In genomic region chr3:149919509-149919908, GRCh38 we compare ENCODE assay signal across 3 cellular contexts.
TF ChIP-seq lines count a peak whose summit lies in the region.

No MANE protein-coding gene starts in this region.

TF ChIP-seq in HepG2, 621 proteins besides CTCF, POLR2A, EP300 and RAD21 (continues in another document):
- TF ChIP-seq DBP (CRISPR knock-in tag; IDR thresholded peaks at IDR 0.05; ENCODE audit: not compliant biosample characterization): no peak
- no peak for TF ChIP-seq PRPF4 (IDR thresholded peaks at IDR 0.05; ENCODE audit: low read depth, low read length, poor library complexity, severe bottlenecking)
- TF ChIP-seq MIXL1 (CRISPR knock-in tag; IDR thresholded peaks at IDR 0.05): no peak
- TF ChIP-seq ZNF280D (CRISPR knock-in tag; IDR thresholded peaks at IDR 0.05): no peak
- TF ChIP-seq NFE2 (CRISPR knock-in tag; IDR thresholded peaks at IDR 0.05): no peak
- TF ChIP-seq ETS1 (CRISPR knock-in tag; IDR thresholded peaks at IDR 0.05): no peak
- no peak for TF ChIP-seq ZNF574 (CRISPR knock-in tag; IDR thresholded peaks at IDR 0.05)
- TF ChIP-seq RFXAP (CRISPR knock-in tag; IDR thresholded peaks at IDR 0.05; ENCODE audit: borderline replicate concordance): no peak

TF ChIP-seq in IMR-90, 13 proteins besides CTCF, POLR2A, EP300 and RAD21:
- TF ChIP-seq MAFK (IDR thresholded peaks at IDR 0.05; ENCODE audit: low read depth, low read length) (peak; percentile 41), MXI1 (IDR thresholded peaks at IDR 0.05; ENCODE audit: borderline replicate concordance, low read depth, low read length) (no peak)

TF ChIP-seq in K562, 482 proteins besides CTCF, POLR2A, EP300 and RAD21:
- TF ChIP-seq NKRF (IDR thresholded peaks at IDR 0.05; ENCODE audit: borderline replicate concordance): no peak
- TF ChIP-seq ZNF316 (IDR thresholded peaks at IDR 0.05): peak; percentile 66
- no peak for TF ChIP-seq HOMEZ (CRISPR knock-in tag; IDR thresholded peaks at IDR 0.05)
- 0 out of 2 replicates have a peak, but pooled peaks have one; percentile 23 for TF ChIP-seq MAFG (tag; conservative IDR thresholded peaks at IDR 0.05)
- TF ChIP-seq C11orf30 (IDR thresholded peaks at IDR 0.05; ENCODE audit: low read depth): peak; percentile 37; the same call in 1 of the 2 replicates
- no peak for TF ChIP-seq NFRKB (IDR thresholded peaks at IDR 0.05; ENCODE audit: low read depth)
TF ChIP-seq in K562: peak in this region for 3.
